ENCODE assay signal across 16 cellular contexts in genomic region chr3:146395164-146395563, GRCh38.
A peak's percentile ranks its signal among the peaks of the same experiment; 100 is the strongest.
DNase-seq lines count a peak whose midpoint lies in the region; ATAC-seq, FAIRE-seq and TF ChIP-seq lines count a peak whose summit lies in the region.
"Had no signal": no experiment of that assay in that cellular context is flagged by ENCODE, and none has a peak within 500 bp of the region (broad histone marks: within the 10 kb centered on the region; RNA-seq: fewer than 3 reads in every experiment).

No MANE protein-coding gene starts in this region.

- FAIRE-seq in A204.1 (lab: Jason Lieb, UNC) (peak; percentile 14), RCC 7860 (lab: Jason Lieb, UNC) (peak; percentile 38), H1 (lab: Jason Lieb, UNC) (no peak), pancreas (lab: Jason Lieb, UNC) (peak; percentile 20)
- FAIRE-seq: H54 had no signal

- H3K79me1 ChIP-seq in H1 (ENCODE audit: low read depth, low read length), result no peaks in the 10 kb centered on the region

- TF ChIP-seq POLR2A in H1 (IDR thresholded peaks at IDR 0.05; ENCODE audit: control extremely low read depth in 1 of 2, low read depth in 2 of 2, low read length in 2 of 2) (no peak), heart left ventricle (IDR thresholded peaks at IDR 0.05) (no peak)

- H3K23me2 ChIP-seq in H1 (ENCODE audit: low read depth, low read length), result no peaks in the 10 kb centered on the region

- no peak overlapping the region for H4K5ac ChIP-seq in H1 (ENCODE audit: insufficient read length, low read depth, low read length)

- TF ChIP-seq EP300 in H1 (IDR thresholded peaks at IDR 0.05; ENCODE audit: borderline replicate concordance in 1 of 2, low read depth in 2 of 2, low read length in 2 of 2), result no peak

- H3K9me3 ChIP-seq in H1 (ENCODE audit: insufficient read depth in 2 of 2, low read depth in 1 of 2, low read length in 1 of 2) (no peaks in the 10 kb centered on the region; a peak in 1 of 4 replicates), pancreas (no peaks in the 10 kb centered on the region), heart left ventricle (no peaks in the 10 kb centered on the region)
- H3K9me3 ChIP-seq: BLaER1 treated with 17β-estradiol and CSF1 and Interleukin-3, amounts not matched to agents 10 nM and 100 nM had no signal

- no peaks in the 10 kb centered on the region for H4K20me1 ChIP-seq in H1 (replicated peaks in 1 of 2; ENCODE audit: control insufficient read depth in 1 of 2, insufficient read depth in 2 of 2, low read length in 2 of 2)
- H4K20me1 ChIP-seq: BLaER1 treated with 17β-estradiol and CSF1 and Interleukin-3, amounts not matched to agents 10 nM and 100 nM had no signal

- ATAC-seq in pancreas (no peak), GM18907 (IDR thresholded peaks at IDR 0.05; ENCODE audit: unreplicated experiment) (no peak), heart left ventricle (no peak), GM21528 (IDR thresholded peaks at IDR 0.05; ENCODE audit: low FRiP score, unreplicated experiment) (no peak)
- ATAC-seq: CD8-positive, alpha-beta T cell had no signal

- no peak overlapping the region for H3K27ac ChIP-seq in H1 (ENCODE audit: low read depth, low read length)
- H3K27ac ChIP-seq in pancreas, result no peak overlapping the region
- H3K27ac ChIP-seq in heart left ventricle, result no peak overlapping the region
- H3K27ac ChIP-seq: BLaER1 treated with 17β-estradiol and CSF1 and Interleukin-3, amounts not matched to agents 10 nM and 100 nM; GM23248 had no signal

- H2BK5ac ChIP-seq in H1 (ENCODE audit: low read depth, low read length), result no peak overlapping the region

- H4K91ac ChIP-seq in H1 (replicated peaks; ENCODE audit: insufficient read length, low read length), result no peak overlapping the region

- no peak overlapping the region for H2BK15ac ChIP-seq in H1 (ENCODE audit: low read length)

- H2AK5ac ChIP-seq in H1 (ENCODE audit: low read depth, low read length), result no peak overlapping the region

- no peak overlapping the region for H3K4me3 ChIP-seq in H1 (ENCODE audit: extremely low read depth in 1 of 4, insufficient read depth in 2 of 4, low read depth in 3 of 4, low read length in 4 of 4)
- no peak overlapping the region for H3K4me3 ChIP-seq in pancreas
- H3K4me3 ChIP-seq in heart left ventricle, result no peak overlapping the region
- H3K4me3 ChIP-seq: BLaER1 treated with 17β-estradiol and CSF1 and Interleukin-3, amounts not matched to agents 10 nM and 100 nM; GM23248 had no signal

- H3K4me2 ChIP-seq in H1 (ENCODE audit: insufficient read depth in 1 of 2, low read depth in 2 of 2, low read length in 2 of 2), result no peak overlapping the region
- H3K4me2 ChIP-seq: BLaER1 treated with 17β-estradiol and CSF1 and Interleukin-3, amounts not matched to agents 10 nM and 100 nM had no signal

- no peaks in the 10 kb centered on the region for H3K79me2 ChIP-seq in H1 (ENCODE audit: control insufficient read depth in 1 of 2, insufficient read depth in 2 of 2, low read length in 2 of 2)

- intact Hi-C loops in pancreas (cut with DNase I) (no loop called here), heart left ventricle (cut with DNase I) (no loop called here)

- H2AFZ ChIP-seq in H1 (ENCODE audit: low read length), result no peak overlapping the region
- H2AFZ ChIP-seq: GM23248 had no signal

- H3K36me3 ChIP-seq in H1 (ENCODE audit: control insufficient read depth in 2 of 4, insufficient read depth in 4 of 4, low read length in 3 of 4), result no peaks in the 10 kb centered on the region
- no peaks in the 10 kb centered on the region for H3K36me3 ChIP-seq in pancreas
- no peaks in the 10 kb centered on the region for H3K36me3 ChIP-seq in heart left ventricle
- H3K36me3 ChIP-seq: BLaER1 treated with 17β-estradiol and CSF1 and Interleukin-3, amounts not matched to agents 10 nM and 100 nM had no signal

- H4K8ac ChIP-seq in H1 (ENCODE audit: extremely low read depth, insufficient read depth, low read length), result no peak overlapping the region

- POLR2A ChIA-PET in H1 (lab: Charles Lee; ENCODE audit: partially characterized antibody), result no interaction called here

- H2BK12ac ChIP-seq in H1 (ENCODE audit: low read depth, low read length), result no peak overlapping the region

- no peak overlapping the region for H3K56ac ChIP-seq in H1 (replicated peaks; ENCODE audit: insufficient read length, low read depth, low read length)

- 90% methylated on average over 2 of the region's 2 CpGs; no CpG with 5 or more reads in 1 of the 2 experiments for WGBS in H1 (ENCODE audit: extremely low coverage in 1 of 2, insufficient coverage in 1 of 2, insufficient read length in 1 of 2, insufficient replicate concordance in 2 of 2, low coverage in 1 of 2, low lambda C conversion rate in 2 of 2, missing lambda C conversion rate in 1 of 2), 2 experiments
- WGBS in pancreas, 2 donors, result 83 to 84% methylated on average over 2 of the region's 2 CpGs
- 94 to 97% (median 96%) methylated on average over 2 of the region's 2 CpGs for WGBS in heart left ventricle, 4 donors

- H3K23ac ChIP-seq in H1 (ENCODE audit: insufficient read length), result no peak overlapping the region

- CTCF ChIA-PET in H1 (lab: Charles Lee; ENCODE audit: partially characterized antibody), result no interaction called here

- H3K9ac ChIP-seq in H1 (replicated peaks in 1 of 4; ENCODE audit: extremely low read depth in 1 of 4, low read depth in 3 of 4, low read length in 3 of 4), result no peak overlapping the region
- H3K9ac ChIP-seq: BLaER1 treated with 17β-estradiol and CSF1 and Interleukin-3, amounts not matched to agents 10 nM and 100 nM; GM23248 had no signal

- TF ChIP-seq CTCF in H1 (IDR thresholded peaks at IDR 0.05; ENCODE audit: control extremely low read depth in 1 of 3, insufficient read depth in 1 of 3, low read depth in 1 of 3, low read length in 3 of 3) (no peak), pancreas (IDR thresholded peaks at IDR 0.05) (no peak), heart left ventricle (IDR thresholded peaks at IDR 0.05) (no peak)

- no peak overlapping the region for H3K4ac ChIP-seq in H1 (replicated peaks; ENCODE audit: insufficient read length, low read depth, low read length)

- H2BK20ac ChIP-seq in H1 (ENCODE audit: low read length), result no peak overlapping the region

- no peak overlapping the region for H3K18ac ChIP-seq in H1 (ENCODE audit: extremely low read depth, low read length)

- H3K27me3 ChIP-seq in H1 (replicated peaks in 1 of 4; ENCODE audit: control insufficient read depth in 3 of 4, extremely low read depth in 1 of 4, insufficient read depth in 3 of 4, low read length in 3 of 4) (no peaks in the 10 kb centered on the region), pancreas (no peaks in the 10 kb centered on the region), heart left ventricle (no peaks in the 10 kb centered on the region)
- H3K27me3 ChIP-seq: BLaER1 treated with 17β-estradiol and CSF1 and Interleukin-3, amounts not matched to agents 10 nM and 100 nM had no signal

- TF ChIP-seq RAD21 in H1 (IDR thresholded peaks at IDR 0.05 in 1 of 2, conservative IDR thresholded peaks at IDR 0.05 in 1 of 2; ENCODE audit: low read depth in 2 of 2, low read length in 2 of 2), result no peak

- H3K14ac ChIP-seq in H1 (ENCODE audit: insufficient read length), result no peak overlapping the region

- DNase-seq in RCC 7860 (ENCODE audit: low spot score) (no peak), H1 (ENCODE audit: low read depth in 1 of 2, low spot score in 2 of 2) (no peak), pancreas (no peak), heart left ventricle (no peak)
- DNase-seq: 8988T; Calu3; CD8-positive, alpha-beta T cell; DMS79 treated with DMSO at 0.1 percent for 48 hours; GF-D8; GM23248; HCEC 1CT had no signal

- H3K4me1 ChIP-seq in H1 (replicated peaks in 1 of 4; ENCODE audit: control insufficient read depth in 3 of 4, insufficient read depth in 4 of 4, low read length in 3 of 4), result no peaks in the 10 kb centered on the region
- H3K4me1 ChIP-seq in pancreas, result peaks cover 5 to 15% (median 12%) of the 10 kb centered on the region in 3 donors
- peaks cover 0 to 12% (median 7%) of the 10 kb centered on the region in 12 donors for H3K4me1 ChIP-seq in heart left ventricle
- H3K4me1 ChIP-seq: BLaER1 treated with 17β-estradiol and CSF1 and Interleukin-3, amounts not matched to agents 10 nM and 100 nM had no signal

- no peak overlapping the region for H2BK120ac ChIP-seq in H1 (replicated peaks; ENCODE audit: low read depth, low read length)

TF ChIP-seq in H1, 55 proteins besides CTCF, POLR2A, EP300 and RAD21:
- peak; percentile 93; the same call in 1 of the 2 replicates for TF ChIP-seq CEBPB (IDR thresholded peaks at IDR 0.05; ENCODE audit: low read depth, low read length)
- TF ChIP-seq PHF8 (conservative IDR thresholded peaks at IDR 0.05; ENCODE audit: low read depth, low read length), result no peak
- no peak for TF ChIP-seq KDM5A (IDR thresholded peaks at IDR 0.05; ENCODE audit: low read length)
- no peak for TF ChIP-seq HDAC6 (IDR thresholded peaks at IDR 0.05; ENCODE audit: low read depth, low read length)
- TF ChIP-seq TCF12 (IDR thresholded peaks at IDR 0.05; ENCODE audit: low read depth, low read length), result no peak
- TF ChIP-seq ATF3 (IDR thresholded peaks at IDR 0.05; ENCODE audit: insufficient read depth, low read depth, low read length), result no peak
